Comparison of ENCODE assay signal across 11 cellular contexts in the genomic region with DNA sequence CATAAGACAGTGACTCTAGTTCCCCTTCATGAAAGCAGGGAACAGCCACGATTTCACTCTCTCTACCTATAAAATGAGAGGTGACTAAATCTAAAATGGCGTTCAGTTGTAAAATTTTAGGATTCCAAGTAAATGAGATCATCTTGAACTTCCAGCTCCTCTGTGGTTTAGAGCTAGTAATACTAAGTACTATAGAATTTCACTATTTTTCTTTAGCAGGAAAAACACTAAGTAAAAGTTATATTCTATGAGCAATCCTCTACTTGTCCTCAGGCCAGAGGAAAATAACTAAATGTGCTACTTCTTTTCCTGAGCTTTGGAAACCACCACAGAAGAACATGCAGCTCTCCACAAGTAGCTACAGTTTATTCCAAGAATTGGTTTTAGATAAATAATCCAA. TPM values are rescaled to one million over a fixed set of nuclear protein-coding genes. Genes with fewer than 3 reads are reported as not detected.
A peak's percentile ranks its signal among the peaks of the same experiment; 100 is the strongest.
DNase-seq lines count a peak whose midpoint lies in the region; ATAC-seq, FAIRE-seq and TF ChIP-seq lines count a peak whose summit lies in the region.
"Had no signal": no experiment of that assay in that cellular context is flagged by ENCODE, and none has a peak within 500 bp of the region (broad histone marks: within the 10 kb centered on the region; RNA-seq: fewer than 3 reads in every experiment).

No MANE protein-coding gene starts in this region.

- peaks cover 1% of the 10 kb centered on the region for H3K79me1 ChIP-seq in trophoblast cell (ENCODE audit: low read length)

- peaks cover 9% of the 10 kb centered on the region for H3F3A ChIP-seq in PC-3 (ENCODE audit: low read length, unreplicated experiment)

- H2AK5ac ChIP-seq in trophoblast cell (ENCODE audit: low read length): no peak overlapping the region

- H3K9me3 ChIP-seq in PC-3 (ENCODE audit: low read length): no peaks in the 10 kb centered on the region
- peaks cover 2% of the 10 kb centered on the region for H3K9me3 ChIP-seq in trophoblast cell (ENCODE audit: insufficient read depth, low read depth, low read length)
- H3K9me3 ChIP-seq in CD8-positive, alpha-beta T cell (ENCODE audit: low read length): no peaks in the 10 kb centered on the region

- no peak overlapping the region for H3K4ac ChIP-seq in trophoblast cell (ENCODE audit: low read depth, low read length)

- BruUV-seq in PC-3 (replicated peaks; lab: Mats Ljungman, UMichigan): no TSS peak

- intact Hi-C loops in PC-3 (cut with micrococcal nuclease): loop anchor here (1.0 to 10.0 kb wide), 6 partner anchors 12 to 331 kb away; a partner anchor contains a TSS
- intact Hi-C loops in CD8-positive, alpha-beta T cell (cut with DNase I, micrococcal nuclease): loop anchor here (5.0 kb wide), 2 partner anchors 33 to 453 kb away; no protein-coding TSS in a partner anchor

- peak; percentile 78 for ATAC-seq in PC-3
- ATAC-seq in CD8-positive, alpha-beta T cell: no peak

- H3K36me3 ChIP-seq in PC-3 (ENCODE audit: low read depth, low read length) (peaks cover 6% of the 10 kb centered on the region; the same call in 1 of the 2 replicates), trophoblast cell (ENCODE audit: control insufficient read depth in 1 of 2, insufficient read depth in 2 of 2, low read length in 2 of 2) (peaks cover 2 to 6% of the 10 kb centered on the region in 2 experiments)
- peaks cover 48% of the 10 kb centered on the region for H3K36me3 ChIP-seq in CD8-positive, alpha-beta T cell (ENCODE audit: insufficient read depth, low read length)

- H3K4me1 Mint-ChIP-seq in CD8-positive, alpha-beta T cell (ENCODE audit: low read depth): peaks cover 39% of the 10 kb centered on the region

- CTCF ChIA-PET in PC-3 (lab: Charles Lee): interaction anchor here (0.5 to 4.2 kb wide), 19 partner anchors 11 to 502 kb away, joined by 3 to 84 read pairs (median 5); a partner anchor contains a TSS
- CTCF ChIA-PET in CD8-positive, alpha-beta T cell (lab: Charles Lee): interaction anchor here (1.0 to 7.4 kb wide), 11 partner anchors 10 to 232 kb away, joined by 3 to 186 read pairs (median 23); no protein-coding TSS in a partner anchor

- no peak overlapping the region for H3K27ac Mint-ChIP-seq in CD8-positive, alpha-beta T cell
- H3K27ac Mint-ChIP-seq: activated naive CD4-positive, alpha-beta T cell treated with anti-CD3 and anti-CD28 coated beads, Interleukin-2, amount 50 U/mL, for 72 hours had no signal

- H3K27ac ChIP-seq in PC-3 (ENCODE audit: low read length) (peak overlapping the region; percentile 83), trophoblast cell (ENCODE audit: low read depth, low read length) (no peak overlapping the region)
- no peak overlapping the region for H3K27ac ChIP-seq in CD8-positive, alpha-beta T cell (ENCODE audit: low read depth, low read length)
- H3K27ac ChIP-seq: VCaP had no signal

- no CpG with 5 or more reads among the region's 2 CpGs for WGBS in trophoblast cell (ENCODE audit: extremely low coverage, insufficient coverage, insufficient read length)

- DNase-seq in AG10803 (ENCODE audit: low read depth) (peak; percentile 88), PC-3 (peak; percentile 98), epidermal melanocyte (ENCODE audit: insufficient read length, low spot score) (peak; percentile 70), trophoblast cell (peak; percentile 12 to 69), cerebellar nuclear complex (lab: John Stamatoyannopoulos, UW) (no peak), GM19239 (ENCODE audit: insufficient read length, low spot score) (no peak), NCI-H82 treated with DMSO at 0.1 percent for 48 hours (lab: John Stamatoyannopoulos, UW; ENCODE audit: unreplicated experiment) (no peak)
- no peak for DNase-seq in CD8-positive, alpha-beta T cell
- DNase-seq: NCI-H510A treated with DMSO at 0.1 percent for 48 hours had no signal

- no peak overlapping the region for H2BK120ac ChIP-seq in trophoblast cell (ENCODE audit: insufficient read depth, low read length, poor library complexity)

- no peak overlapping the region for H3K18ac ChIP-seq in trophoblast cell (ENCODE audit: low read length)

- no peak overlapping the region for H4K8ac ChIP-seq in trophoblast cell (ENCODE audit: low read depth, low read length)

- H3K4me3 Mint-ChIP-seq in CD8-positive, alpha-beta T cell: no peak overlapping the region

- no peak for FAIRE-seq in GM19239 (lab: Jason Lieb, UNC)

- POLR2A ChIA-PET in PC-3 (lab: Charles Lee; ENCODE audit: unreplicated experiment): interaction anchor here (0.5 to 1.2 kb wide), 6 partner anchors 10 to 415 kb away, joined by 3 to 31 read pairs (median 8); no protein-coding TSS in a partner anchor
- POLR2A ChIA-PET in CD8-positive, alpha-beta T cell (lab: Charles Lee): interaction anchor here (1.2 to 3.8 kb wide), 5 partner anchors 10 to 85 kb away, joined by 3 to 19 read pairs (median 9); a partner anchor contains a TSS

- H3K36me3 Mint-ChIP-seq in CD8-positive, alpha-beta T cell: peaks cover 73% of the 10 kb centered on the region

- peak overlapping the region; percentile 67 for H3K4me2 ChIP-seq in PC-3 (ENCODE audit: low read length)
- H3K4me2 ChIP-seq in trophoblast cell (ENCODE audit: low read length): no peak overlapping the region

- H3K4me1 ChIP-seq in PC-3 (ENCODE audit: insufficient read depth, low read length): peaks cover 51% of the 10 kb centered on the region
- H3K4me1 ChIP-seq in trophoblast cell (ENCODE audit: control insufficient read depth in 1 of 2, insufficient read depth in 2 of 2, low read length in 2 of 2): peaks cover 0 to 3% of the 10 kb centered on the region in 2 experiments
- H3K4me1 ChIP-seq in CD8-positive, alpha-beta T cell (ENCODE audit: insufficient read depth, low read length): peaks cover 29% of the 10 kb centered on the region

- H3K9me2 ChIP-seq in PC-3 (replicated peaks; ENCODE audit: low read length): no peaks in the 10 kb centered on the region

- no peak overlapping the region for H2BK12ac ChIP-seq in trophoblast cell (ENCODE audit: low read length)

- H4K91ac ChIP-seq in trophoblast cell (ENCODE audit: low read depth, low read length): no peak overlapping the region

- H3K79me2 ChIP-seq in PC-3 (ENCODE audit: low read length): no peaks in the 10 kb centered on the region
- H3K79me2 ChIP-seq in trophoblast cell (ENCODE audit: control insufficient read depth, insufficient read depth, low read length, poor library complexity): no peaks in the 10 kb centered on the region

- H3K14ac ChIP-seq in trophoblast cell (ENCODE audit: low read length): no peak overlapping the region

- no peaks in the 10 kb centered on the region for H4K20me1 ChIP-seq in PC-3 (ENCODE audit: low read length)

- H3K9ac ChIP-seq in PC-3 (ENCODE audit: low read length) (peak overlapping the region; percentile 60), trophoblast cell (ENCODE audit: low read length) (no peak overlapping the region)

- H3K23ac ChIP-seq in trophoblast cell (ENCODE audit: low read length): no peak overlapping the region

- H2AFZ ChIP-seq in PC-3 (ENCODE audit: low read length) (peak overlapping the region; percentile 62), trophoblast cell (ENCODE audit: insufficient read depth, low read length, poor library complexity) (peak overlapping the region; percentile 66)

- H3K27me3 Mint-ChIP-seq in CD8-positive, alpha-beta T cell (ENCODE audit: low read depth): no peaks in the 10 kb centered on the region

- H2BK5ac ChIP-seq in trophoblast cell (ENCODE audit: low read depth, low read length, poor library complexity): no peak overlapping the region

- peak overlapping the region; percentile 25 for H3K4me3 ChIP-seq in AG10803 (ENCODE audit: low read length)
- peak overlapping the region; percentile 19 for H3K4me3 ChIP-seq in PC-3 (ENCODE audit: low read length)
- H3K4me3 ChIP-seq in trophoblast cell (ENCODE audit: low read depth, low read length): no peak overlapping the region
- H3K4me3 ChIP-seq in CD8-positive, alpha-beta T cell (ENCODE audit: low read depth, low read length): no peak overlapping the region

- no peaks in the 10 kb centered on the region for H3K27me3 ChIP-seq in PC-3 (ENCODE audit: low read length)
- no peaks in the 10 kb centered on the region for H3K27me3 ChIP-seq in trophoblast cell (ENCODE audit: insufficient read depth, low read length)
- no peaks in the 10 kb centered on the region for H3K27me3 ChIP-seq in CD8-positive, alpha-beta T cell (ENCODE audit: insufficient read depth, low read length)

- TF ChIP-seq CTCF in AG10803 (conservative IDR thresholded peaks at IDR 0.05; ENCODE audit: low read length): no peak
- no peak for TF ChIP-seq CTCF in PC-3 (conservative IDR thresholded peaks at IDR 0.05; ENCODE audit: low read depth, low read length)
- TF ChIP-seq CTCF in CD8-positive, alpha-beta T cell (IDR thresholded peaks at IDR 0.05): no peak

- no peaks in the 10 kb centered on the region for H3K9me3 Mint-ChIP-seq in CD8-positive, alpha-beta T cell
- H3K9me3 Mint-ChIP-seq: activated naive CD4-positive, alpha-beta T cell treated with anti-CD3 and anti-CD28 coated beads, Interleukin-2, amount 50 U/mL, for 72 hours had no signal

- H4K12ac ChIP-seq in trophoblast cell (ENCODE audit: low read depth, low read length): no peak overlapping the region

RNA-seq across cellular contexts. Expression of a gene that starts 55.6 kb away (rescaled TPM):
- total RNA-seq in PC-3 (2014; rRNA removed): 34.3 and 40.1 TPM in 2 replicates
- polyA plus RNA-seq in trophoblast cell (2013): 9.6 TPM in 2 replicates
- total RNA-seq in CD8-positive, alpha-beta T cell: 100 to 1,000 TPM; 121 to 132 TPM

Comparison
In these comparisons a context has a peak if more than half of its experiments do, and no peak if none do; other contexts are left out.
1. DNase-seq: peak in AG10803 (single experiment), PC-3 (single experiment), epidermal melanocyte (single experiment) and trophoblast cell (2 of 2); none in cerebellar nuclear complex (0 of 2), CD8-positive, alpha-beta T cell (0 of 7), GM19239 (single experiment) and NCI-H82 treated with DMSO at 0.1 percent for 48 hours (single experiment).
2. H3K4me3 ChIP-seq: peak in AG10803 (single experiment) and PC-3 (single experiment); none in trophoblast cell (single experiment) and CD8-positive, alpha-beta T cell (single experiment).